22 cellular contexts compared by ENCODE assay signal in genomic region chr11:33636104-33636503, GRCh38.
DNase-seq lines count a peak whose midpoint lies in the region; ATAC-seq, FAIRE-seq and TF ChIP-seq lines count a peak whose summit lies in the region.
"Had no signal": no experiment of that assay in that cellular context is flagged by ENCODE, and none has a peak within 500 bp of the region (broad histone marks: within the 10 kb centered on the region; RNA-seq: fewer than 3 reads in every experiment).

No MANE protein-coding gene starts in this region.

- H3K27ac ChIP-seq in lung (ENCODE audit: low read depth in 1 of 2, low read length in 1 of 2), result no peak overlapping the region
- H3K27ac ChIP-seq: neural progenitor cell, testis had no signal

- TF ChIP-seq POLR2A in NB4 (IDR thresholded peaks at IDR 0.05; ENCODE audit: extremely low read depth, insufficient read length), result no peak

- H3K9me3 Mint-ChIP-seq in activated T-cell treated with anti-CD3 and anti-CD28 coated beads, Interleukin-2, amount 50 U/mL, for 72 hours, result peaks cover 0 to 2% of the 10 kb centered on the region in 2 donors
- H3K9me3 Mint-ChIP-seq: activated CD4-positive, alpha-beta T cell treated with anti-CD3 and anti-CD28 coated beads, Interleukin-2, amount 10 ng/mL, durations not matched to agents 24 days and 14 days had no signal

- H3K27me3 ChIP-seq in lung (ENCODE audit: control insufficient read depth, insufficient read depth), result no peaks in the 10 kb centered on the region
- H3K27me3 ChIP-seq: neural progenitor cell, testis had no signal

- H3K27me3 Mint-ChIP-seq in activated T-cell treated with anti-CD3 and anti-CD28 coated beads, Interleukin-2, amount 50 U/mL, for 72 hours (ENCODE audit: low read depth), result peaks cover 42% of the 10 kb centered on the region

- H3K4me3 ChIP-seq in NB4 (ENCODE audit: low read depth, low read length) (no peak overlapping the region), choroid plexus epithelial cell (ENCODE audit: low read depth, low read length) (no peak overlapping the region), lung (no peak overlapping the region)
- H3K4me3 ChIP-seq: neural progenitor cell, testis had no signal

- ATAC-seq in lung (ENCODE audit: insufficient read depth, low FRiP score), result no peak
- no peak for ATAC-seq in activated T-cell treated with anti-CD3 and anti-CD28 coated beads, Interleukin-2, amount 50 U/mL, for 72 hours (replicated peaks in 1 of 2)

- peaks cover 0 to 3% of the 10 kb centered on the region in 2 donors for H3K4me1 ChIP-seq in lung (ENCODE audit: control insufficient read depth in 2 of 2, insufficient read depth in 2 of 2, low read length in 2 of 2)
- H3K4me1 ChIP-seq: neural progenitor cell, testis had no signal

- no peak overlapping the region for H3K27ac Mint-ChIP-seq in activated T-cell treated with anti-CD3 and anti-CD28 coated beads, Interleukin-2, amount 50 U/mL, for 72 hours
- H3K27ac Mint-ChIP-seq: activated CD4-positive, alpha-beta T cell treated with anti-CD3 and anti-CD28 coated beads, Interleukin-2, amount 10 ng/mL, durations not matched to agents 24 days and 14 days; activated naive CD8-positive, alpha-beta T cell treated with anti-CD3 and anti-CD28 coated beads for 36 hours; neural progenitor cell; T-helper 2 cell treated with Interferon-gamma antibody and Interleukin-4, amounts not matched to agents 5 μg/mL and 100 μg/mL, for 36 hours had no signal

- FAIRE-seq in D721Med (lab: Jason Lieb, UNC), result no peak

- TF ChIP-seq CTCF in NB4 (IDR thresholded peaks at IDR 0.05; ENCODE audit: low read depth, low read length), result no peak
- no peak for TF ChIP-seq CTCF in choroid plexus epithelial cell (conservative IDR thresholded peaks at IDR 0.05; ENCODE audit: low read depth, low read length)
- no peak for TF ChIP-seq CTCF in lung (IDR thresholded peaks at IDR 0.05; ENCODE audit: control extremely low read depth, extremely low read depth)
- TF ChIP-seq CTCF in D721Med (IDR thresholded peaks at IDR 0.05; ENCODE audit: insufficient read depth, missing control alignments), result no peak

- WGBS in lung, 2 donors, result 41 to 67% methylated on average over 6 of the region's 6 CpGs

- H3K4me3 Mint-ChIP-seq in activated T-cell treated with anti-CD3 and anti-CD28 coated beads, Interleukin-2, amount 50 U/mL, for 72 hours, result no peak overlapping the region
- H3K4me3 Mint-ChIP-seq: activated CD4-positive, alpha-beta T cell treated with anti-CD3 and anti-CD28 coated beads, Interleukin-2, amount 10 ng/mL, durations not matched to agents 24 days and 14 days; activated naive CD8-positive, alpha-beta T cell treated with anti-CD3 and anti-CD28 coated beads for 36 hours; neural progenitor cell; T-helper 2 cell treated with Interferon-gamma antibody and Interleukin-4, amounts not matched to agents 5 μg/mL and 100 μg/mL, for 36 hours had no signal

- peaks cover 5% of the 10 kb centered on the region for H3K4me1 Mint-ChIP-seq in activated T-cell treated with anti-CD3 and anti-CD28 coated beads, Interleukin-2, amount 50 U/mL, for 72 hours (ENCODE audit: low read depth)
- H3K4me1 Mint-ChIP-seq: activated CD4-positive, alpha-beta T cell treated with anti-CD3 and anti-CD28 coated beads, Interleukin-2, amount 10 ng/mL, durations not matched to agents 24 days and 14 days; activated naive CD8-positive, alpha-beta T cell treated with anti-CD3 and anti-CD28 coated beads for 36 hours had no signal

- peaks cover 0 to 2% of the 10 kb centered on the region in 2 donors for H3K36me3 Mint-ChIP-seq in activated T-cell treated with anti-CD3 and anti-CD28 coated beads, Interleukin-2, amount 50 U/mL, for 72 hours (ENCODE audit: insufficient read depth in 2 of 2)
- H3K36me3 Mint-ChIP-seq: activated naive CD8-positive, alpha-beta T cell treated with anti-CD3 and anti-CD28 coated beads for 36 hours had no signal

- DNase-seq in ELR (ENCODE audit: low read depth), result peak; percentile 54
- DNase-seq in NB4 (ENCODE audit: low read depth), result peak; percentile 47
- DNase-seq in choroid plexus epithelial cell (ENCODE audit: low read depth), result peak; percentile 82
- DNase-seq in lung (ENCODE audit: low spot score), result peak; percentile 27
- DNase-seq in NK-92 (lab: John Stamatoyannopoulos, UW; ENCODE audit: unreplicated experiment), result no peak
- DNase-seq in activated T-cell treated with anti-CD3 and anti-CD28 coated beads, Interleukin-2, amount 50 U/mL, for 72 hours, result no peak
- no peak for DNase-seq in D721Med (ENCODE audit: insufficient read length, low spot score)
- no peak for DNase-seq in activated CD4-positive, CD25-positive, alpha-beta regulatory T cell (lab: John Stamatoyannopoulos, UW)
- DNase-seq: activated CD4-positive, alpha-beta T cell treated with anti-CD3 and anti-CD28 coated beads, Interleukin-2, amount 10 ng/mL, durations not matched to agents 24 days and 14 days; activated naive CD8-positive, alpha-beta T cell treated with anti-CD3 and anti-CD28 coated beads for 36 hours; central memory CD4-positive, alpha-beta T cell; DMS53; effector memory CD4-positive, alpha-beta T cell; glutamatergic neuron; mesendoderm; NCI-H1092; NCI-H82; retina; SHP77; testis had no signal

- no peaks in the 10 kb centered on the region for H3K36me3 ChIP-seq in lung (ENCODE audit: control insufficient read depth in 2 of 2, insufficient read depth in 2 of 2, low read length in 2 of 2)
- H3K36me3 ChIP-seq: neural progenitor cell had no signal

- H3K9me3 ChIP-seq in lung (ENCODE audit: control insufficient read depth in 2 of 2, insufficient read depth in 1 of 2, low read length in 1 of 2), result peaks cover 0 to 5% of the 10 kb centered on the region in 2 donors
- H3K9me3 ChIP-seq: testis had no signal

Comparison
In these comparisons a context has a peak if more than half of its experiments do, and no peak if none do; other contexts are left out.
1. DNase-seq: peak in ELR (single experiment), NB4 (single experiment), choroid plexus epithelial cell (single experiment) and lung (single experiment); none in NK-92 (single experiment), activated T-cell treated with anti-CD3 and anti-CD28 coated beads, Interleukin-2, amount 50 U/mL, for 72 hours (0 of 2), D721Med (single experiment) and activated CD4-positive, CD25-positive, alpha-beta regulatory T cell (0 of 4).